8 cellular contexts compared by ENCODE assay signal in the genomic region with DNA sequence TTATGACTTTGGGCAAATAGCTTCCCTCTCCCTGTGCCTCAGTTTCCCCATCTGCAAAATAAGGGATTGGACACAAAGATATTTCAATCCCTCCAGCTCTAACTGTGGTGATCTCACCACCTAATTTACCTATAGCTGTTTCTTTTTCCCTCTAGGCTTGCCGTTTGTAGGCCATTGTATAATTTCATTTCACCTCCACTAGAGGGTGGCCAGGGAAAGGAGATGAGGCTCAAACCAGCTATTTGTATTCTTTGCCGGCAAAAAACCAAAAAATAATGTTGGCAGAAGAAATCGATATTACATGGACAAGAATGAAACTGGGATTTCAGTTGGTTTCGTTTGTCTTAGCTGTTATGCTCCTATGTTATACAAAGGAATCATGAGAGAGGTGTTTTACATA. TPM values are rescaled to one million over a fixed set of nuclear protein-coding genes. Genes with fewer than 3 reads are reported as not detected.
DNase-seq lines count a peak whose midpoint lies in the region; ATAC-seq, FAIRE-seq and TF ChIP-seq lines count a peak whose summit lies in the region.

No MANE protein-coding gene starts in this region.

- H3K27ac ChIP-seq in HEK293 (ENCODE audit: extremely low read depth, low read depth, low read length) = no peak overlapping the region
- no peak overlapping the region for H3K27ac ChIP-seq in ascending aorta
- H3K27ac ChIP-seq in vagina = no peak overlapping the region

- POLR2A ChIA-PET in HEK293 (lab: Yijun Ruan, JAX) = interaction anchor here (1.1 to 1.3 kb wide), 2 partner anchors 36 to 142 kb away, joined by 3 to 9 read pairs; partner anchors contain the start of gene DOCK11

- no peaks in the 10 kb centered on the region for H3K36me3 Mint-ChIP-seq in activated naive CD4-positive, alpha-beta T cell treated with anti-CD3 and anti-CD28 coated beads, Interleukin-2, amount 10 ng/mL, durations not matched to agents 7 days and 5 days

- DNase-seq in activated naive CD4-positive, alpha-beta T cell treated with anti-CD3 and anti-CD28 coated beads, Interleukin-2, amount 10 ng/mL, durations not matched to agents 7 days and 5 days = peak; percentile 29
- DNase-seq in activated naive CD4-positive, alpha-beta T cell (lab: John Stamatoyannopoulos, UW) = no peak
- peak; percentile 8 for DNase-seq in NCI-H446 treated with DMSO at 0.1 percent for 48 hours (lab: John Stamatoyannopoulos, UW)
- DNase-seq in ascending aorta (ENCODE audit: low spot score in 2 of 2) = no peak
- no peak for DNase-seq in vagina (ENCODE audit: extremely low spot score in 2 of 2)

- H3K36me3 ChIP-seq in HEK293 (ENCODE audit: control insufficient read depth in 2 of 2, insufficient read depth in 1 of 2, low read length in 2 of 2) (no peaks in the 10 kb centered on the region), ascending aorta (no peaks in the 10 kb centered on the region), vagina (no peaks in the 10 kb centered on the region)

- peaks cover 4% of the 10 kb centered on the region for H3K27me3 Mint-ChIP-seq in activated naive CD4-positive, alpha-beta T cell treated with anti-CD3 and anti-CD28 coated beads, Interleukin-2, amount 10 ng/mL, durations not matched to agents 7 days and 5 days

- H3K9me3 Mint-ChIP-seq in activated naive CD4-positive, alpha-beta T cell treated with anti-CD3 and anti-CD28 coated beads, Interleukin-2, amount 10 ng/mL, durations not matched to agents 7 days and 5 days = no peaks in the 10 kb centered on the region

- no peak for TF ChIP-seq POLR2A in vagina (IDR thresholded peaks at IDR 0.05)

- intact Hi-C loops in ascending aorta (cut with DNase I) (loop anchor here (2.0 to 5.0 kb wide), 3 partner anchors 38 to 348 kb away; partner anchors contain the start of gene DOCK11), vagina (cut with DNase I) (no loop called here)

- H3K27me3 ChIP-seq in ascending aorta = no peaks in the 10 kb centered on the region
- no peaks in the 10 kb centered on the region for H3K27me3 ChIP-seq in vagina

- H3K27ac Mint-ChIP-seq in activated naive CD4-positive, alpha-beta T cell treated with anti-CD3 and anti-CD28 coated beads, Interleukin-2, amount 10 ng/mL, durations not matched to agents 7 days and 5 days = no peak overlapping the region

- ATAC-seq in GM21515 (IDR thresholded peaks at IDR 0.05; ENCODE audit: unreplicated experiment) = no peak

- H3K4me1 ChIP-seq in HEK293 (ENCODE audit: control insufficient read depth, insufficient read depth, low read length) = no peaks in the 10 kb centered on the region
- no peaks in the 10 kb centered on the region for H3K4me1 ChIP-seq in ascending aorta
- H3K4me1 ChIP-seq in vagina = no peaks in the 10 kb centered on the region

- peak; percentile 94 for FAIRE-seq in islet of Langerhans (lab: Jason Lieb, UNC)

- no peak overlapping the region for H3K4me3 ChIP-seq in HEK293 (ENCODE audit: low read depth, low read length)
- no peak overlapping the region for H3K4me3 ChIP-seq in ascending aorta
- no peak overlapping the region for H3K4me3 ChIP-seq in vagina

- H3K9me3 ChIP-seq in HEK293 (ENCODE audit: control insufficient read depth, insufficient read depth, low read depth, low read length) = no peaks in the 10 kb centered on the region
- no peaks in the 10 kb centered on the region for H3K9me3 ChIP-seq in ascending aorta
- no peaks in the 10 kb centered on the region for H3K9me3 ChIP-seq in vagina

- peaks cover 4% of the 10 kb centered on the region for H3K4me1 Mint-ChIP-seq in activated naive CD4-positive, alpha-beta T cell treated with anti-CD3 and anti-CD28 coated beads, Interleukin-2, amount 10 ng/mL, durations not matched to agents 7 days and 5 days

- TF ChIP-seq CTCF in HEK293 (tag by site-specific recombination; IDR thresholded peaks at IDR 0.05) (peak; percentile 27; the same call in 1 of the 2 replicates), ascending aorta (IDR thresholded peaks at IDR 0.05) (peak; percentile 36 to 57 (median 51)), vagina (IDR thresholded peaks at IDR 0.05) (peak in 2 of 3 experiments; percentile 16 to 52)

- H3K4me3 Mint-ChIP-seq in activated naive CD4-positive, alpha-beta T cell treated with anti-CD3 and anti-CD28 coated beads, Interleukin-2, amount 10 ng/mL, durations not matched to agents 7 days and 5 days = no peak overlapping the region

- CTCF ChIA-PET in activated naive CD4-positive, alpha-beta T cell treated with anti-CD3 and anti-CD28 coated beads, Interleukin-2, amount 10 ng/mL, durations not matched to agents 7 days and 5 days (lab: Charles Lee) = interaction anchor here (0.6 to 4.3 kb wide), 7 partner anchors 23 to 348 kb away, joined by 3 to 55 read pairs (median 3); no protein-coding TSS in a partner anchor
- CTCF ChIA-PET in HEK293 (lab: Yijun Ruan, JAX) = interaction anchor here (0.6 to 2.3 kb wide), 29 partner anchors 10 to 1635 kb away, joined by 3 to 62 read pairs (median 3); no protein-coding TSS in a partner anchor

TF ChIP-seq in HEK293, 187 proteins besides CTCF, POLR2A, EP300 and RAD21 (continues in another document):
- TF ChIP-seq ZNF621 (tag by site-specific recombination; IDR thresholded peaks at IDR 0.05) (no peak), SP2 (tag by site-specific recombination; IDR thresholded peaks at IDR 0.05) (no peak), ZNF549 (tag by site-specific recombination; IDR thresholded peaks at IDR 0.05) (no peak), ZSCAN23 (tag by site-specific recombination; IDR thresholded peaks at IDR 0.05) (no peak), ZNF600 (tag by site-specific recombination; IDR thresholded peaks at IDR 0.05) (no peak), ZNF654 (tag by site-specific recombination; IDR thresholded peaks at IDR 0.05; ENCODE audit: low read depth) (peak; percentile 78), ZNF571 (tag by site-specific recombination; IDR thresholded peaks at IDR 0.05) (no peak), PRDM4 (tag by site-specific recombination; IDR thresholded peaks at IDR 0.05) (peak; percentile 52; the same call in 1 of the 2 replicates), ZNF157 (tag by site-specific recombination; IDR thresholded peaks at IDR 0.05) (no peak)
- TF ChIP-seq, protein P1, sequence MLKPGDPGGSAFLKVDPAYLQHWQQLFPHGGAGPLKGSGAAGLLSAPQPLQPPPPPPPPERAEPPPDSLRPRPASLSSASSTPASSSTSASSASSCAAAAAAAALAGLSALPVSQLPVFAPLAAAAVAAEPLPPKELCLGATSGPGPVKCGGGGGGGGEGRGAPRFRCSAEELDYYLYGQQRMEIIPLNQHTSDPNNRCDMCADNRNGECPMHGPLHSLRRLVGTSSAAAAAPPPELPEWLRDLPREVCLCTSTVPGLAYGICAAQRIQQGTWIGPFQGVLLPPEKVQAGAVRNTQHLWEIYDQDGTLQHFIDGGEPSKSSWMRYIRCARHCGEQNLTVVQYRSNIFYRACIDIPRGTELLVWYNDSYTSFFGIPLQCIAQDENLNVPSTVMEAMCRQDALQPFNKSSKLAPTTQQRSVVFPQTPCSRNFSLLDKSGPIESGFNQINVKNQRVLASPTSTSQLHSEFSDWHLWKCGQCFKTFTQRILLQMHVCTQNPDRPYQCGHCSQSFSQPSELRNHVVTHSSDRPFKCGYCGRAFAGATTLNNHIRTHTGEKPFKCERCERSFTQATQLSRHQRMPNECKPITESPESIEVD (tag by site-specific recombination; IDR thresholded peaks at IDR 0.05) = peak; percentile 24; the same call in 1 of the 2 replicates
- TF ChIP-seq, protein P2, sequence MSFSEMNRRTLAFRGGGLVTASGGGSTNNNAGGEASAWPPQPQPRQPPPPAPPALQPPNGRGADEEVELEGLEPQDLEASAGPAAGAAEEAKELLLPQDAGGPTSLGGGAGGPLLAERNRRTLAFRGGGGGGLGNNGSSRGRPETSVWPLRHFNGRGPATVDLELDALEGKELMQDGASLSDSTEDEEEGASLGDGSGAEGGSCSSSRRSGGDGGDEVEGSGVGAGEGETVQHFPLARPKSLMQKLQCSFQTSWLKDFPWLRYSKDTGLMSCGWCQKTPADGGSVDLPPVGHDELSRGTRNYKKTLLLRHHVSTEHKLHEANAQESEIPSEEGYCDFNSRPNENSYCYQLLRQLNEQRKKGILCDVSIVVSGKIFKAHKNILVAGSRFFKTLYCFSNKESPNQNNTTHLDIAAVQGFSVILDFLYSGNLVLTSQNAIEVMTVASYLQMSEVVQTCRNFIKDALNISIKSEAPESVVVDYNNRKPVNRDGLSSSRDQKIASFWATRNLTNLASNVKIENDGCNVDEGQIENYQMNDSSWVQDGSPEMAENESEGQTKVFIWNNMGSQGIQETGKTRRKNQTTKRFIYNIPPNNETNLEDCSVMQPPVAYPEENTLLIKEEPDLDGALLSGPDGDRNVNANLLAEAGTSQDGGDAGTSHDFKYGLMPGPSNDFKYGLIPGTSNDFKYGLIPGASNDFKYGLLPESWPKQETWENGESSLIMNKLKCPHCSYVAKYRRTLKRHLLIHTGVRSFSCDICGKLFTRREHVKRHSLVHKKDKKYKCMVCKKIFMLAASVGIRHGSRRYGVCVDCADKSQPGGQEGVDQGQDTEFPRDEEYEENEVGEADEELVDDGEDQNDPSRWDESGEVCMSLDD (tag by site-specific recombination; IDR thresholded peaks at IDR 0.05) = no peak

RNA-seq across cellular contexts. Expression of gene DOCK11, which starts 36.1 kb away (rescaled TPM):
- 23.0 TPM for total RNA-seq in ascending aorta
- total RNA-seq in vagina = 20.6 TPM

Comparison
In these comparisons a context has a peak if more than half of its experiments do, and no peak if none do; other contexts are left out.
1. DNase-seq: peak in activated naive CD4-positive, alpha-beta T cell treated with anti-CD3 and anti-CD28 coated beads, Interleukin-2, amount 10 ng/mL, durations not matched to agents 7 days and 5 days (single experiment) and NCI-H446 treated with DMSO at 0.1 percent for 48 hours (single experiment); none in activated naive CD4-positive, alpha-beta T cell (0 of 4), ascending aorta (0 of 2) and vagina (0 of 2).
2. Peak in every context shown above with its lines, with median percentiles within 50 percentile points of each other: CTCF ChIP-seq.